ENCODE assay signal across 14 cellular contexts in the genomic region with DNA sequence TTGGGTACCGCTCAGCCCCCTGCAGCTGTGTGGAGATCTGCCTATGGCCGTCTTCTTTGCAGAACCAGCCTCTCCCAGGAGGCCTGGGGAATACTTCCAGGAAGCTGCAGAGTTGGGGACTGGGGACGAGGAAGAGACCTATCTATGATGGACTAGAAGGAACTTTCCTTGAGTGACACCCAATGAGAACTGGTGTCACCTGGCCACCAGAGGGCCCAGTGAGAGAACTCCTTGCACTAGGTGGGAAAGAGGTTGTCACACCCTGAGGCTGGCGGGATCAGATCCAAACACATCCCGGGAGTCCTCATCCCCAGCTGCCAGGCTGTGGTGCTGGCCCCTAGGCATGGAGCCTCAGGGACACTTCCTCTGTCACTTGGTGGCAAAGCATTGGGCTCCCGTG. TPM values are rescaled to one million over a fixed set of nuclear protein-coding genes. Genes with fewer than 3 reads are reported as not detected.
DNase-seq lines count a peak whose midpoint lies in the region; ATAC-seq and TF ChIP-seq lines count a peak whose summit lies in the region.
"Had no signal": no experiment of that assay in that cellular context is flagged by ENCODE, and none has a peak within 500 bp of the region (broad histone marks: within the 10 kb centered on the region; RNA-seq: fewer than 3 reads in every experiment).

No MANE protein-coding gene starts in this region.

- no peak overlapping the region for H3K27ac ChIP-seq in H9 (ENCODE audit: insufficient read length, low read depth, low read length)
- H3K27ac ChIP-seq: skin epidermis, testis had no signal

- H2BK120ac ChIP-seq in H9 (ENCODE audit: low read depth, low read length, poor library complexity, severe bottlenecking): no peak overlapping the region

- no peak overlapping the region for H3K4me3 Mint-ChIP-seq in H9
- no peak overlapping the region for H3K4me3 Mint-ChIP-seq in WTC11
- H3K4me3 Mint-ChIP-seq in neural crest cell: no peak overlapping the region
- H3K4me3 Mint-ChIP-seq in immature natural killer cell: no peak overlapping the region
- H3K4me3 Mint-ChIP-seq: nephron progenitor cell had no signal

- no peak overlapping the region for H3T11ph ChIP-seq in H9 (ENCODE audit: low read length)

- H2BK5ac ChIP-seq in H9 (ENCODE audit: insufficient read length, low read length): no peak overlapping the region

- H3K18ac ChIP-seq in H9 (ENCODE audit: insufficient read length, low read depth, low read length): no peak overlapping the region

- no peaks in the 10 kb centered on the region for H3K79me1 ChIP-seq in H9 (ENCODE audit: insufficient read depth, low read depth, low read length, poor library complexity, severe bottlenecking)

- no peak overlapping the region for H4K8ac ChIP-seq in H9 (replicated peaks; ENCODE audit: insufficient read length, low read depth, low read length)

- no peaks in the 10 kb centered on the region for H4K20me1 ChIP-seq in H9 (ENCODE audit: control insufficient read depth, insufficient read depth, insufficient read length)

- no peak overlapping the region for H2BK12ac ChIP-seq in H9 (ENCODE audit: insufficient read length, low read depth, low read length)

- H3K9me3 Mint-ChIP-seq in H9 (no peaks in the 10 kb centered on the region), WTC11 (no peaks in the 10 kb centered on the region), neural crest cell (no peaks in the 10 kb centered on the region), immature natural killer cell (no peaks in the 10 kb centered on the region)
- H3K9me3 Mint-ChIP-seq: nephron progenitor cell had no signal

- DNase-seq in ELF-1 (ENCODE audit: low read depth, low spot score): peak; percentile 50
- DNase-seq in H9: peak; percentile 79
- DNase-seq in WTC11 (ENCODE audit: low spot score): peak; percentile 54
- no peak for DNase-seq in neural crest cell (ENCODE audit: low read depth, low spot score)
- no peak for DNase-seq in immature natural killer cell
- DNase-seq in NCI-H2227 treated with DMSO at 0.1 percent for 48 hours (lab: John Stamatoyannopoulos, UW): no peak
- DNase-seq: activated CD8-positive, alpha-beta memory T cell treated with anti-CD3 and anti-CD28 coated beads, Interleukin-2, amount 50 U/mL, for 4 hours; Kasumi-1; nephron progenitor cell; SHP77 treated with DMSO at 0.1 percent for 48 hours; testis had no signal

- no peak overlapping the region for H3K4me2 ChIP-seq in H9 (ENCODE audit: insufficient read depth, insufficient read length, low read length)

- H3K9ac ChIP-seq in H9 (ENCODE audit: extremely low read depth, insufficient read length, low read length): no peak overlapping the region

- no peaks in the 10 kb centered on the region for H3K23me2 ChIP-seq in H9 (ENCODE audit: insufficient read length, low read depth, low read length, poor library complexity, severe bottlenecking)

- no peaks in the 10 kb centered on the region for H3K27me3 ChIP-seq in H9 (ENCODE audit: insufficient read depth, low read length)
- H3K27me3 ChIP-seq: testis had no signal

- no peak overlapping the region for H3K4ac ChIP-seq in H9 (ENCODE audit: low read depth, low read length)

- no peak overlapping the region for H3K14ac ChIP-seq in H9 (ENCODE audit: insufficient read depth, low read length)

- H3K79me2 ChIP-seq in H9 (ENCODE audit: insufficient read depth, low read length): no peaks in the 10 kb centered on the region

- H3K36me3 Mint-ChIP-seq in H9 (ENCODE audit: insufficient read depth in 1 of 3, low read depth in 3 of 3): no peaks in the 10 kb centered on the region
- H3K36me3 Mint-ChIP-seq in WTC11: no peaks in the 10 kb centered on the region
- H3K36me3 Mint-ChIP-seq in neural crest cell (ENCODE audit: low read depth): no peaks in the 10 kb centered on the region
- H3K36me3 Mint-ChIP-seq in immature natural killer cell: no peaks in the 10 kb centered on the region

- TF ChIP-seq CTCF in H9 (conservative IDR thresholded peaks at IDR 0.05): peak; percentile 66
- TF ChIP-seq CTCF in WTC11 (IDR thresholded peaks at IDR 0.05): peak; percentile 29; the same call in 1 of the 2 replicates
- peak; percentile 39 for TF ChIP-seq CTCF in neural crest cell (conservative IDR thresholded peaks at IDR 0.05)

- H3K4me1 Mint-ChIP-seq in H9 (peaks cover 11 to 16% of the 10 kb centered on the region in 2 experiments), WTC11 (peaks cover 8% of the 10 kb centered on the region), neural crest cell (no peaks in the 10 kb centered on the region), immature natural killer cell (no peaks in the 10 kb centered on the region)

- no peaks in the 10 kb centered on the region; the same call in 1 of the 2 replicates for H3K4me1 ChIP-seq in H9 (ENCODE audit: insufficient read depth, low read length)
- H3K4me1 ChIP-seq: testis had no signal

- H3K56ac ChIP-seq in H9 (ENCODE audit: insufficient read length, low read depth, low read length): no peak overlapping the region

- H2BK15ac ChIP-seq in H9 (ENCODE audit: low read depth, low read length): no peak overlapping the region

- WGBS in H9 (ENCODE audit: extremely low coverage, insufficient read length, low lambda C conversion rate): no CpG with 5 or more reads among the region's 6 CpGs

- no peak overlapping the region for H4K5ac ChIP-seq in H9 (ENCODE audit: insufficient read length, low read depth, low read length)

- no peak overlapping the region for H2AFZ ChIP-seq in H9 (ENCODE audit: low read length)

- POLR2A ChIA-PET in WTC11 (lab: Charles Lee): no interaction called here

- CTCF ChIA-PET in WTC11 (lab: Charles Lee): interaction anchor here (1.1 to 2.2 kb wide), 3 partner anchors 18 to 40 kb away, joined by 3 to 7 read pairs (median 5); no protein-coding TSS in a partner anchor

- H3K23ac ChIP-seq in H9 (ENCODE audit: insufficient read length, low read depth, low read length): no peak overlapping the region

- no peak overlapping the region for H2AK5ac ChIP-seq in H9 (ENCODE audit: insufficient read length, low read length)

- no peak overlapping the region for H4K91ac ChIP-seq in H9 (ENCODE audit: insufficient read length, low read depth, low read length)

- H3K27me3 Mint-ChIP-seq in H9 (ENCODE audit: low read depth) (no peaks in the 10 kb centered on the region), WTC11 (ENCODE audit: low read depth) (no peaks in the 10 kb centered on the region; the same call in 1 of the 2 replicates), neural crest cell (ENCODE audit: low read depth) (peaks cover 3% of the 10 kb centered on the region), immature natural killer cell (ENCODE audit: low read depth in 3 of 3) (peaks cover 2 to 4% (median 3%) of the 10 kb centered on the region in 3 donors)

- H2BK20ac ChIP-seq in H9 (ENCODE audit: low read depth, low read length, poor library complexity, severe bottlenecking): no peak overlapping the region

- H3K9me3 ChIP-seq in H9 (ENCODE audit: control insufficient read depth, low read depth, low read length): no peaks in the 10 kb centered on the region
- H3K9me3 ChIP-seq: testis had no signal

- ATAC-seq in WTC11 (peak; percentile 72), HG03565 (IDR thresholded peaks at IDR 0.05; ENCODE audit: unreplicated experiment) (no peak)

- H3K27ac Mint-ChIP-seq in H9 (peak overlapping the region in 1 of 3 experiments; percentile 34; a peak in 1 of 7 replicates), WTC11 (no peak overlapping the region), neural crest cell (ENCODE audit: unreplicated experiment) (no peak overlapping the region), immature natural killer cell (no peak overlapping the region)
- H3K27ac Mint-ChIP-seq: nephron progenitor cell had no signal

TF ChIP-seq in WTC11, 78 proteins besides CTCF, POLR2A, EP300 and RAD21:
- TF ChIP-seq, protein P1, sequence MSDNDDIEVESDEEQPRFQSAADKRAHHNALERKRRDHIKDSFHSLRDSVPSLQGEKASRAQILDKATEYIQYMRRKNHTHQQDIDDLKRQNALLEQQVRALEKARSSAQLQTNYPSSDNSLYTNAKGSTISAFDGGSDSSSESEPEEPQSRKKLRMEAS (CRISPR knock-in tag; IDR thresholded peaks at IDR 0.05): 0 out of 2 replicates have a peak, but pooled peaks have one; percentile 44
- TF ChIP-seq, protein P2, sequence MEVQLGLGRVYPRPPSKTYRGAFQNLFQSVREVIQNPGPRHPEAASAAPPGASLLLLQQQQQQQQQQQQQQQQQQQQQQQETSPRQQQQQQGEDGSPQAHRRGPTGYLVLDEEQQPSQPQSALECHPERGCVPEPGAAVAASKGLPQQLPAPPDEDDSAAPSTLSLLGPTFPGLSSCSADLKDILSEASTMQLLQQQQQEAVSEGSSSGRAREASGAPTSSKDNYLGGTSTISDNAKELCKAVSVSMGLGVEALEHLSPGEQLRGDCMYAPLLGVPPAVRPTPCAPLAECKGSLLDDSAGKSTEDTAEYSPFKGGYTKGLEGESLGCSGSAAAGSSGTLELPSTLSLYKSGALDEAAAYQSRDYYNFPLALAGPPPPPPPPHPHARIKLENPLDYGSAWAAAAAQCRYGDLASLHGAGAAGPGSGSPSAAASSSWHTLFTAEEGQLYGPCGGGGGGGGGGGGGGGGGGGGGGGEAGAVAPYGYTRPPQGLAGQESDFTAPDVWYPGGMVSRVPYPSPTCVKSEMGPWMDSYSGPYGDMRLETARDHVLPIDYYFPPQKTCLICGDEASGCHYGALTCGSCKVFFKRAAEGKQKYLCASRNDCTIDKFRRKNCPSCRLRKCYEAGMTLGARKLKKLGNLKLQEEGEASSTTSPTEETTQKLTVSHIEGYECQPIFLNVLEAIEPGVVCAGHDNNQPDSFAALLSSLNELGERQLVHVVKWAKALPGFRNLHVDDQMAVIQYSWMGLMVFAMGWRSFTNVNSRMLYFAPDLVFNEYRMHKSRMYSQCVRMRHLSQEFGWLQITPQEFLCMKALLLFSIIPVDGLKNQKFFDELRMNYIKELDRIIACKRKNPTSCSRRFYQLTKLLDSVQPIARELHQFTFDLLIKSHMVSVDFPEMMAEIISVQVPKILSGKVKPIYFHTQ (CRISPR knock-in tag; IDR thresholded peaks at IDR 0.05): no peak

RNA-seq across cellular contexts. Expression of a gene that starts 4.9 kb away (rescaled TPM):
- total RNA-seq in H9 (2021): 1.7 TPM in 2 replicates
- 3.0 to 4.8 TPM (median 4.6 TPM) in 3 replicates for total RNA-seq in WTC11 (2021)
- total RNA-seq in neural crest cell: 0.54 and 0.61 TPM in 2 replicates
- under 1 TPM in 1 of 3 donors, not detected in 2; 0.21 TPM for polyA plus RNA-seq in immature natural killer cell
- total RNA-seq: dermis microvascular lymphatic vessel endothelial cell had no signal

RNA-seq across cellular contexts. Expression of a gene that starts 21.1 kb away (rescaled TPM):
- 58.9 and 62.0 TPM in 2 replicates for total RNA-seq in H9 (2021)
- total RNA-seq in WTC11 (2021): 37.7 to 48.2 TPM (median 46.4 TPM) in 3 replicates
- 74.3 and 78.6 TPM in 2 replicates for total RNA-seq in neural crest cell
- polyA plus RNA-seq in immature natural killer cell: 100 to 1,000 TPM in 1 of 3 donors, 10 to 100 TPM in 2; 60.5 to 135 (median 69.4) TPM

RNA-seq across cellular contexts. Expression of a gene that starts 33.6 kb away (rescaled TPM):
- 41.9 and 42.9 TPM in 2 replicates for total RNA-seq in H9 (2021)
- total RNA-seq in WTC11 (2021): 25.6 to 28.2 TPM (median 27.6 TPM) in 3 replicates
- total RNA-seq in neural crest cell: 50.4 and 55.7 TPM in 2 replicates
- polyA plus RNA-seq in immature natural killer cell: 10 to 100 TPM; 20.9 to 47.1 (median 30.8) TPM

RNA-seq across cellular contexts. Expression of a gene that starts 59.2 kb away (rescaled TPM):
- 9.3 and 9.6 TPM in 2 replicates for total RNA-seq in H9 (2021)
- total RNA-seq in WTC11 (2021): 7.7 to 8.0 TPM (median 8.0 TPM) in 3 replicates
- 9.2 and 9.7 TPM in 2 replicates for total RNA-seq in neural crest cell
- 1 to 10 TPM in 2 of 3 donors, under 1 TPM in 1; 0.83 to 5.5 (median 3.4) TPM for polyA plus RNA-seq in immature natural killer cell

Comparison
In these comparisons a context has a peak if more than half of its experiments do, and no peak if none do; other contexts are left out.
1. DNase-seq: peak in ELF-1 (single experiment), H9 (single experiment) and WTC11 (single experiment); none in neural crest cell (single experiment), immature natural killer cell (0 of 3) and NCI-H2227 treated with DMSO at 0.1 percent for 48 hours (single experiment).
2. Peak in every context shown above with its lines, with median percentiles within 50 percentile points of each other: CTCF ChIP-seq.